Comparison of ENCODE assay signal across 8 cellular contexts in the genomic region with DNA sequence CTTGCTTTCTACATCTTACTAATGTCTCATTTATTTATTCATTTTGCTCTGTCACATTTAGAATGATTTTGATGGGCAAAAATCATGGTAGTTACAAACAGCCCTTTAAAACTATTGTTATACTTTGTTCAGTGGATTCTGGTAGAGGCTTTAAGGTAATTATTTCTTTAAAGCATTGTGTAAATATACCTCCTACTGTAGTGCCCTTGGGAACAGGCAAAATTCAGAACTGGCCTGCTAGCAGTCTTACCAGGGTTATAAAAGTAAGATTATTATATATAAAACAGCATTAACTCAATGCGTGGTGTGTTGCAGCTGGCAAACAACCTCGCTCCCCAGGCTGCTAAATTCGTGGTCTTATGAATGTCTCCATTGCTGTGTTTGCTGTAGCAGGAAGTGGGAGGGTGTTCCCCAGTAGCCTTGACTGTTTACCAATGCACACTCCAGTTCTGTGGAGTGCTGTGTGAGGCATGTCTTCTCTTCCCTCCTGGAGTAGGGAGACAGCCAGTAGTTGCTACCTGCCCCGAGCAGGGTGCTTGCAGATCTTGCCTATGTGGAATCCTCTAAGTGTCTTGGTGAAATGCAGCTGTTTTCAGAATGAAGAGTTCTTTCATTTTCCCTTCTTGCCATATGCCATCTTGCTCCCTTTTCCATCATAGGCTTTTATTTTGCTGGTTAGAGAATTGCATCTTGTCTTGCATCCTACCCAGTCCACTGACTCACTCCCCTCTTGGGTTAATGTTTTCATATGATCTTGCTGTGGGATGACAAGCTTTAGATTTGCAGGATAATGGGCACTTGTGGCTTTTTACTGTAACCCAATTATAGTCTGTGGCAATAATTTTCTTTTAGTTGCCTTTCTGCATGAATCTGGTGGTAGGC. TPM values are rescaled to one million over a fixed set of nuclear protein-coding genes. Genes with fewer than 3 reads are reported as not detected.
A peak's percentile ranks its signal among the peaks of the same experiment; 100 is the strongest.
DNase-seq lines count a peak whose midpoint lies in the region; ATAC-seq lines count a peak whose summit lies in the region.
"Had no signal": no experiment of that assay in that cellular context is flagged by ENCODE, and none has a peak within 500 bp of the region (broad histone marks: within the 10 kb centered on the region; RNA-seq: fewer than 3 reads in every experiment).

No MANE protein-coding gene starts in this region.

- H3K9me3 Mint-ChIP-seq in activated T-helper 17 cell treated with anti-CD3 and anti-CD28 coated beads, Interleukin-2, amount 50 U/mL, for 72 hours, result no peaks in the 10 kb centered on the region
- H3K9me3 Mint-ChIP-seq in naive thymus-derived CD8-positive, alpha-beta T cell, result no peaks in the 10 kb centered on the region

- POLR2A ChIA-PET in naive thymus-derived CD8-positive, alpha-beta T cell (lab: Charles Lee), result interaction anchor here (4.0 kb wide), 1 partner anchor 45 kb away, joined by 20 read pairs; a partner anchor contains a TSS

- peak overlapping the region; percentile 76 for H3K27ac Mint-ChIP-seq in activated T-helper 17 cell treated with anti-CD3 and anti-CD28 coated beads, Interleukin-2, amount 50 U/mL, for 72 hours
- H3K27ac Mint-ChIP-seq in naive thymus-derived CD8-positive, alpha-beta T cell, result peak overlapping the region; percentile 80 to 95 (median 86)

- peaks cover 63% of the 10 kb centered on the region for H3K36me3 ChIP-seq in KOPT-K1 (ENCODE audit: insufficient read depth, low read length)

- H3K4me3 Mint-ChIP-seq in activated T-helper 17 cell treated with anti-CD3 and anti-CD28 coated beads, Interleukin-2, amount 50 U/mL, for 72 hours, result peak overlapping the region; percentile 70
- H3K4me3 Mint-ChIP-seq in naive thymus-derived CD8-positive, alpha-beta T cell, result peak overlapping the region; percentile 50 to 83 (median 74)

- DNase-seq in DMS79 treated with DMSO at 0.1 percent for 48 hours (lab: John Stamatoyannopoulos, UW) (peak; percentile 37), NCI-H1436 treated with DMSO at 0.1 percent for 48 hours (lab: John Stamatoyannopoulos, UW) (no peak), HPDE6-E6E7 (ENCODE audit: extremely low spot score) (no peak), GM03348 (ENCODE audit: low spot score) (no peak)
- peak in 3 of 10 donors; percentile 26 to 43 (median 28) for DNase-seq in naive thymus-derived CD8-positive, alpha-beta T cell
- DNase-seq: GDM1 had no signal

- no peaks in the 10 kb centered on the region for H3K9me3 ChIP-seq in KOPT-K1 (ENCODE audit: insufficient read depth, low read length, poor library complexity, severe bottlenecking)

- peak overlapping the region; percentile 75 for H3K27ac ChIP-seq in KOPT-K1 (ENCODE audit: low read depth, low read length, poor library complexity, severe bottlenecking)

- peaks cover 98% of the 10 kb centered on the region for H3K36me3 Mint-ChIP-seq in activated T-helper 17 cell treated with anti-CD3 and anti-CD28 coated beads, Interleukin-2, amount 50 U/mL, for 72 hours (ENCODE audit: low read depth)
- H3K36me3 Mint-ChIP-seq in naive thymus-derived CD8-positive, alpha-beta T cell, result peaks cover 5 to 49% (median 42%) of the 10 kb centered on the region in 3 donors

- peak; percentile 47 for ATAC-seq in activated T-helper 17 cell treated with anti-CD3 and anti-CD28 coated beads, Interleukin-2, amount 50 U/mL, for 72 hours (replicated peaks)
- peak; percentile 68 to 69 for ATAC-seq in naive thymus-derived CD8-positive, alpha-beta T cell

- H3K27me3 Mint-ChIP-seq in activated T-helper 17 cell treated with anti-CD3 and anti-CD28 coated beads, Interleukin-2, amount 50 U/mL, for 72 hours, result no peaks in the 10 kb centered on the region
- no peaks in the 10 kb centered on the region for H3K27me3 Mint-ChIP-seq in naive thymus-derived CD8-positive, alpha-beta T cell

- peaks cover 39% of the 10 kb centered on the region for H3K4me1 Mint-ChIP-seq in activated T-helper 17 cell treated with anti-CD3 and anti-CD28 coated beads, Interleukin-2, amount 50 U/mL, for 72 hours
- peaks cover 22 to 61% (median 55%) of the 10 kb centered on the region in 4 donors for H3K4me1 Mint-ChIP-seq in naive thymus-derived CD8-positive, alpha-beta T cell

RNA-seq across cellular contexts. Expression of a gene that starts 45.3 kb away (rescaled TPM):
- 10 to 100 TPM; 68.2 to 82.2 TPM for total RNA-seq in activated T-helper 17 cell treated with anti-CD3 and anti-CD28 coated beads, Interleukin-2, amount 50 U/mL, for 72 hours
- total RNA-seq in naive thymus-derived CD8-positive, alpha-beta T cell, result 10 to 100 TPM; 63.1 to 69.7 TPM
- 10 to 100 TPM in 2 of 3 donors, 1 to 10 TPM in 1; 9.1 to 19.3 (median 13.6) TPM for polyA plus RNA-seq in naive thymus-derived CD8-positive, alpha-beta T cell
